Comparison of ENCODE assay signal across 1 cellular context in genomic region chr13:53060840-53061485, GRCh38.
TF ChIP-seq lines count a peak whose summit lies in the region.

No MANE protein-coding gene starts in this region.

TF ChIP-seq in HepG2, 621 proteins besides CTCF, POLR2A, EP300 and RAD21 (continued from another document):
- TF ChIP-seq AKNA (CRISPR knock-in tag; IDR thresholded peaks at IDR 0.05; ENCODE audit: borderline replicate concordance) (no peak), ZNF33A (CRISPR knock-in tag; IDR thresholded peaks at IDR 0.05; ENCODE audit: borderline replicate concordance) (no peak), ZNF607 (CRISPR knock-in tag; IDR thresholded peaks at IDR 0.05; ENCODE audit: borderline replicate concordance) (no peak), ZNF567 (CRISPR knock-in tag; IDR thresholded peaks at IDR 0.05; ENCODE audit: borderline replicate concordance) (no peak), ZNF737 (CRISPR knock-in tag; IDR thresholded peaks at IDR 0.05; ENCODE audit: borderline replicate concordance) (no peak), ZNF790 (CRISPR knock-in tag; IDR thresholded peaks at IDR 0.05; ENCODE audit: borderline replicate concordance) (no peak), ZNF225 (CRISPR knock-in tag; IDR thresholded peaks at IDR 0.05) (no peak), IKZF1 (IDR thresholded peaks at IDR 0.05) (no peak)
